18 cellular contexts compared by ENCODE assay signal in genomic region chr3:53149699-53150098, GRCh38.
"Had no signal": no experiment of that assay in that cellular context is flagged by ENCODE, and none has a peak within 500 bp of the region (broad histone marks: within the 10 kb centered on the region; RNA-seq: fewer than 3 reads in every experiment).

No MANE protein-coding gene starts in this region.

- DNase-seq: activated CD4-positive, alpha-beta T cell treated with anti-CD3 and anti-CD28 coated beads for 1 hour; activated CD4-positive, alpha-beta T cell treated with anti-CD3 and anti-CD28 coated beads, Interleukin-2, amount 50 U/mL, for 48 hours; activated naive CD4-positive, alpha-beta T cell; activated naive CD8-positive, alpha-beta T cell treated with anti-CD3 and anti-CD28 coated beads for 36 hours; activated T-cell treated with anti-CD3 and anti-CD28 coated beads for 4 hours; amygdala; erythroblast; mesenchymal stem cell; nephron progenitor cell; occipital lobe; retina; stimulated activated CD4-positive, alpha-beta T cell treated with anti-CD3 and anti-CD28 coated beads, Interleukin-2, amount 100 ng/mL, for 24 hours; stimulated activated naive CD4-positive, alpha-beta T cell treated with Interleukin-2 at 50 U/mL for 16 hours; SW 1271; T-helper 2 cell; trophoblast cell; WERI-Rb-1 had no signal

- H3K27ac ChIP-seq: vagina, WERI-Rb-1 had no signal

- H3K9me3 Mint-ChIP-seq: activated naive CD8-positive, alpha-beta T cell treated with anti-CD3 and anti-CD28 coated beads for 36 hours; nephron progenitor cell had no signal

- H3K4me3 Mint-ChIP-seq: activated naive CD8-positive, alpha-beta T cell treated with anti-CD3 and anti-CD28 coated beads for 36 hours; nephron progenitor cell had no signal

- H3K36me3 ChIP-seq: vagina, WERI-Rb-1 had no signal

- H3K4me3 ChIP-seq: vagina had no signal

- H3K36me3 Mint-ChIP-seq: activated naive CD8-positive, alpha-beta T cell treated with anti-CD3 and anti-CD28 coated beads for 36 hours had no signal

- H3K27me3 ChIP-seq: vagina had no signal

- H3K9me3 ChIP-seq: vagina had no signal

- H3K4me1 Mint-ChIP-seq: activated naive CD8-positive, alpha-beta T cell treated with anti-CD3 and anti-CD28 coated beads for 36 hours had no signal

- H3K27ac Mint-ChIP-seq: activated naive CD8-positive, alpha-beta T cell treated with anti-CD3 and anti-CD28 coated beads for 36 hours had no signal
